Comparison of ENCODE assay signal across 16 cellular contexts in genomic region chr3:177141471-177141870, GRCh38. TPM values are rescaled to one million over a fixed set of nuclear protein-coding genes. Genes with fewer than 3 reads are reported as not detected.
DNase-seq lines count a peak whose midpoint lies in the region; ATAC-seq and TF ChIP-seq lines count a peak whose summit lies in the region.
"Had no signal": no experiment of that assay in that cellular context is flagged by ENCODE, and none has a peak within 500 bp of the region (broad histone marks: within the 10 kb centered on the region; RNA-seq: fewer than 3 reads in every experiment).

No MANE protein-coding gene starts in this region.

- H3K4me3 Mint-ChIP-seq in T-helper 2 cell treated with Interferon-gamma antibody and Interleukin-4, amounts not matched to agents 5 μg/mL and 100 μg/mL, for 36 hours = no peak overlapping the region
- peak overlapping the region in 5 of 10 donors; percentile 0 to 70 (median 38) for H3K4me3 Mint-ChIP-seq in naive thymus-derived CD8-positive, alpha-beta T cell

- peaks cover 64% of the 10 kb centered on the region for H3K4me1 Mint-ChIP-seq in T-helper 2 cell treated with Interferon-gamma antibody and Interleukin-4, amounts not matched to agents 5 μg/mL and 100 μg/mL, for 36 hours (ENCODE audit: low read depth)
- H3K4me1 Mint-ChIP-seq in naive thymus-derived CD8-positive, alpha-beta T cell = peaks cover 23 to 91% (median 75%) of the 10 kb centered on the region in 4 donors

- no peak overlapping the region for H3K4me3 ChIP-seq in Karpas-422 (ENCODE audit: low read length)
- H3K4me3 ChIP-seq: A549, esophagus squamous epithelium, suprapubic skin had no signal

- no peak for DNase-seq in T-helper 2 cell treated with Interferon-gamma antibody and Interleukin-4, amounts not matched to agents 5 μg/mL and 100 μg/mL, for 36 hours (ENCODE audit: low spot score)
- DNase-seq in T-helper 2 cell (no peak), Karpas-422 (no peak), NCI-H82 (lab: John Stamatoyannopoulos, UW) (no peak), NCI-H446 (lab: John Stamatoyannopoulos, UW) (no peak)
- DNase-seq in naive thymus-derived CD8-positive, alpha-beta T cell = no peak
- DNase-seq: activated CD4-positive, alpha-beta T cell treated with anti-CD3 and anti-CD28 coated beads, Interleukin-2, amount 50 U/mL, for 1 hour; dermis blood vessel endothelial cell; esophagus squamous epithelium; GDM1; NCI-H146 had no signal

- H3K36me3 ChIP-seq in Karpas-422 (ENCODE audit: insufficient read depth, low read length) = no peaks in the 10 kb centered on the region
- H3K36me3 ChIP-seq: esophagus squamous epithelium, suprapubic skin had no signal

- H3K79me2 ChIP-seq in Karpas-422 (ENCODE audit: low read length) = peaks cover 100% of the 10 kb centered on the region

- H3K4me2 ChIP-seq in Karpas-422 (ENCODE audit: low read depth, low read length, poor library complexity, severe bottlenecking) = peak overlapping the region; percentile 34
- H3K4me2 ChIP-seq: A549 had no signal

- no peaks in the 10 kb centered on the region for H3K9me2 ChIP-seq in Karpas-422 (replicated peaks; ENCODE audit: insufficient read depth, low read length)

- no peak for ATAC-seq in naive thymus-derived CD8-positive, alpha-beta T cell
- no peak for ATAC-seq in HG02884 (IDR thresholded peaks at IDR 0.05; ENCODE audit: unreplicated experiment)

- H3K9me3 Mint-ChIP-seq in T-helper 2 cell treated with Interferon-gamma antibody and Interleukin-4, amounts not matched to agents 5 μg/mL and 100 μg/mL, for 36 hours = no peaks in the 10 kb centered on the region
- H3K9me3 Mint-ChIP-seq in naive thymus-derived CD8-positive, alpha-beta T cell = no peaks in the 10 kb centered on the region

- no peaks in the 10 kb centered on the region for H3K27me3 ChIP-seq in Karpas-422 (ENCODE audit: low read length)
- H3K27me3 ChIP-seq: esophagus squamous epithelium, suprapubic skin had no signal

- H3K27ac ChIP-seq in Karpas-422 (ENCODE audit: low read length) (no peak overlapping the region), VCaP (peak overlapping the region; percentile 55)
- H3K27ac ChIP-seq: esophagus squamous epithelium, RWPE1, suprapubic skin had no signal

- H4K20me1 ChIP-seq in Karpas-422 (ENCODE audit: insufficient read depth, low read depth, low read length) = peaks cover 8% of the 10 kb centered on the region; the same call in 1 of the 2 replicates

- H3K36me3 Mint-ChIP-seq in T-helper 2 cell treated with Interferon-gamma antibody and Interleukin-4, amounts not matched to agents 5 μg/mL and 100 μg/mL, for 36 hours (ENCODE audit: low read depth) = peaks cover 24% of the 10 kb centered on the region
- peaks cover 0 to 3% (median 2%) of the 10 kb centered on the region in 3 donors for H3K36me3 Mint-ChIP-seq in naive thymus-derived CD8-positive, alpha-beta T cell

- H3K27me3 Mint-ChIP-seq in T-helper 2 cell treated with Interferon-gamma antibody and Interleukin-4, amounts not matched to agents 5 μg/mL and 100 μg/mL, for 36 hours (ENCODE audit: low read depth) = no peaks in the 10 kb centered on the region
- H3K27me3 Mint-ChIP-seq in naive thymus-derived CD8-positive, alpha-beta T cell = no peaks in the 10 kb centered on the region

- peak overlapping the region; percentile 7; the same call in 1 of the 2 replicates for H3K9ac ChIP-seq in Karpas-422 (ENCODE audit: low read length)

- TF ChIP-seq CTCF in VCaP (conservative IDR thresholded peaks at IDR 0.05) = no peak

- no peaks in the 10 kb centered on the region for H3K9me3 ChIP-seq in Karpas-422 (ENCODE audit: low read length)
- H3K9me3 ChIP-seq: A549, esophagus squamous epithelium, suprapubic skin had no signal

- peak overlapping the region; percentile 43 for H3K27ac Mint-ChIP-seq in T-helper 2 cell treated with Interferon-gamma antibody and Interleukin-4, amounts not matched to agents 5 μg/mL and 100 μg/mL, for 36 hours
- peak overlapping the region in 8 of 10 donors; percentile 14 to 87 (median 55) for H3K27ac Mint-ChIP-seq in naive thymus-derived CD8-positive, alpha-beta T cell

- POLR2A ChIA-PET in naive thymus-derived CD8-positive, alpha-beta T cell (lab: Charles Lee) = interaction anchor here (1.4 to 1.5 kb wide), 2 partner anchors 9 to 11 kb away, joined by 3 to 4 read pairs; no protein-coding TSS in a partner anchor

- H3K4me1 ChIP-seq in Karpas-422 (ENCODE audit: low read length) = peaks cover 51% of the 10 kb centered on the region

- H2AFZ ChIP-seq in Karpas-422 (ENCODE audit: low read length) = no peak overlapping the region

RNA-seq across cellular contexts. Expression of gene TBL1XR1, which starts 55.8 kb away (rescaled TPM):
- 67.6 and 81.0 TPM in 2 replicates for total RNA-seq in Karpas-422 (2014; rRNA removed; shearing (Covaris generic); ENCODE audit: low replicate concordance)
- 100 to 1,000 TPM; 138 to 160 TPM for total RNA-seq in naive thymus-derived CD8-positive, alpha-beta T cell
- 10 to 100 TPM; 23.4 to 34.7 (median 33.7) TPM for polyA plus RNA-seq in naive thymus-derived CD8-positive, alpha-beta T cell
